ENCODE assay signal across 8 cellular contexts in the genomic region with DNA sequence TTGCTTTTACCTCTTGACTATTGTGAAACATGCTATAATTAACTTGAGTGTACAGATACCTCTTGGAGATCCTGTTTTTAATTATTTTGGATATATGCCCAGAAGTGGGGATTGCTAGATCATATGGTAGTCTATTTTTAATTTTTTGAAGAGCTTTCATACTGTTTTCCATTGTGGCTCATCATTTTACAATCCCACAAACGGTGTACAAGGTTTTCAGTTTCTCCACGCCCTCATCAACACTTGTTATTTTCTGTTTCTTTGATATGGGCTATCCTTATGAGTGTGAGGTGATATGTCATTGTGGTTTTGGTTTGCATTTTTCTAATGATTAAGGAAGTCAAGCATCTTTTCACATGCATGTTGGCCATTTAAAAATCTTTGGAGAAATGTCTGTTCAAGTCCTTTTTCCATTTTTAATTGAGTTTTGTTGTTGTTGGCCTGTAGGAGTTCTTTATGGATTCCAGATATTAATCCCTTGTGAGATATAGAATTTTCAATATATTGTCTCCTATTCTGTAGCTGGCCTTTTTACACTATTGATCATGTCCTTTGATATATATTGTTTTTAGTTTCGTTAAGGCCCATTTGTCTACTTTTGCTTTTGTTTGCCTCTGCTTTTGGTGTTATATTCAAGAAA. TPM values are rescaled to one million over a fixed set of nuclear protein-coding genes. Genes with fewer than 3 reads are reported as not detected.
DNase-seq lines count a peak whose midpoint lies in the region; ATAC-seq and TF ChIP-seq lines count a peak whose summit lies in the region.

No MANE protein-coding gene starts in this region.

- intact Hi-C loops in mammary epithelial cell (cut with micrococcal nuclease): no loop called here

- no peaks in the 10 kb centered on the region for H3K27me3 ChIP-seq in mammary epithelial cell (ENCODE audit: insufficient read depth, low read length)

- H3K27ac ChIP-seq in mammary epithelial cell (ENCODE audit: insufficient read depth, low read depth, low read length): no peak overlapping the region

- no peak overlapping the region for H2AFZ ChIP-seq in mammary epithelial cell (ENCODE audit: low read depth, low read length)

- H3K4me1 ChIP-seq in mammary epithelial cell (ENCODE audit: insufficient read depth, low read length): peaks cover 14% of the 10 kb centered on the region

- ATAC-seq in GM18499 (IDR thresholded peaks at IDR 0.05; ENCODE audit: insufficient read depth, unreplicated experiment) (peak; percentile 69), GM21723 (IDR thresholded peaks at IDR 0.05; ENCODE audit: unreplicated experiment) (peak; percentile 72)

- no peak overlapping the region for H3K4me2 ChIP-seq in mammary epithelial cell (ENCODE audit: insufficient read depth, low read depth, low read length)

- dilution Hi-C loops in mammary epithelial cell (cut with HindIII; ENCODE audit: low sequenced_read_pairs): no loop called here

- WGBS in mammary epithelial cell (ENCODE audit: low coverage, missing lambda C conversion rate): 60% methylated on average over 3 of the region's 3 CpGs

- CTCF ChIA-PET in mammary epithelial cell (lab: Charles Lee; ENCODE audit: low non-redundant PET): no interaction called here

- no peaks in the 10 kb centered on the region for H3K36me3 ChIP-seq in mammary epithelial cell (ENCODE audit: insufficient read depth, low read length)

- no peak overlapping the region for H3K9ac ChIP-seq in mammary epithelial cell (ENCODE audit: insufficient read depth, low read length)

- H3K4me3 ChIP-seq in mammary epithelial cell (replicated peaks in 1 of 3; ENCODE audit: insufficient read depth in 1 of 3, low read depth in 2 of 3, low read length in 3 of 3): no peak overlapping the region

- H3K9me3 ChIP-seq in mammary epithelial cell (replicated peaks; ENCODE audit: insufficient read depth, low read length): no peaks in the 10 kb centered on the region

- peaks cover 9% of the 10 kb centered on the region for H3K79me2 ChIP-seq in mammary epithelial cell (ENCODE audit: insufficient read depth, low read length)

- no peak for TF ChIP-seq CTCF in mammary epithelial cell (conservative IDR thresholded peaks at IDR 0.05 in 1 of 2, IDR thresholded peaks at IDR 0.05 in 1 of 2; ENCODE audit: extremely low read depth in 1 of 2, insufficient read depth in 1 of 2, low read depth in 1 of 2, low read length in 2 of 2)

- in situ Hi-C loops in mammary epithelial cell (cut with MboI; ENCODE audit: low sequenced_read_pairs in 2 of 2): no loop called here

- DNase-seq in NCI-H1417 (lab: John Stamatoyannopoulos, UW) (peak; percentile 54 to 94 (median 75)), mammary epithelial cell (peak; percentile 81), middle frontal gyrus (ENCODE audit: extremely low spot score, low spot score) (no peak), occipital lobe (lab: John Stamatoyannopoulos, UW) (no peak), NAMALWA (ENCODE audit: low spot score) (no peak)
- DNase-seq in activated CD8-positive, alpha-beta memory T cell treated with anti-CD3 and anti-CD28 coated beads, Interleukin-2, amount 50 U/mL, for 4 hours: no peak

- no TSS peak for BruUV-seq in mammary epithelial cell (replicated peaks; lab: Mats Ljungman, UMichigan)

- no peaks in the 10 kb centered on the region for H4K20me1 ChIP-seq in mammary epithelial cell (ENCODE audit: insufficient read depth, low read length)

RNA-seq across cellular contexts. Expression of a gene that starts 7.5 kb away (rescaled TPM):
- total RNA-seq in mammary epithelial cell (10 to 100 TPM; 26.2 to 34.7 TPM), occipital lobe (45.2 TPM)
- polyA plus RNA-seq in mammary epithelial cell: 24.2 TPM
- 16.1 TPM for polyA minus RNA-seq in mammary epithelial cell

Comparison
In these comparisons a context has a peak if more than half of its experiments do, and no peak if none do; other contexts are left out.
1. DNase-seq: peak in NCI-H1417 (3 of 3) and mammary epithelial cell (single experiment); none in middle frontal gyrus (single experiment), activated CD8-positive, alpha-beta memory T cell treated with anti-CD3 and anti-CD28 coated beads, Interleukin-2, amount 50 U/mL, for 4 hours (single experiment), occipital lobe (single experiment) and NAMALWA (single experiment).